24 cellular contexts compared by ENCODE assay signal in the genomic region with DNA sequence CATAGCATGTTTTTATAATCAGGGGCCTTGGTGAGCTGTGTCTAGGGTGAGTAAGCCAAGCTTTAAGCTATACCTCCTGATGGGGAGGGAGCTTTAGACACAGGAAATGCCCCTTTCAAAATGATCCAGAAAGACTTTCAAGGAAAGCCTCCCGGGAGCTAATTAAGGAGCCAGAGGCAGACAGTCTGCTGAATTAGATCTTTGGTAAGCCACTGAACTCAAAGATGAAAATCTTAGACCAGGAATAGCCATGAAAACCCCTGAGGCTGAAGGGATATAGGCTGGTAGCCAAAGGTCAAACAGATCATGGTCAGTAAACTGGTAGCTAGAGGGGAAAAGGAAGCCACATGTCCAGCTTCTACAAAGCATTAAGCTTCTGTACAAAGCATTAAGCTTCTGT. TPM values are rescaled to one million over a fixed set of nuclear protein-coding genes. Genes with fewer than 3 reads are reported as not detected.
DNase-seq lines count a peak whose midpoint lies in the region; TF ChIP-seq lines count a peak whose summit lies in the region.
"Had no signal": no experiment of that assay in that cellular context is flagged by ENCODE, and none has a peak within 500 bp of the region (broad histone marks: within the 10 kb centered on the region; RNA-seq: fewer than 3 reads in every experiment).

No MANE protein-coding gene starts in this region.

- H4K20me1 ChIP-seq in osteoblast (ENCODE audit: insufficient read depth, low read length) = no peaks in the 10 kb centered on the region

- H3K36me3 ChIP-seq in osteoblast (ENCODE audit: insufficient read depth, low read length) = no peaks in the 10 kb centered on the region
- H3K36me3 ChIP-seq: cardiac muscle cell, left ventricle myocardium inferior, upper lobe of left lung had no signal

- no peaks in the 10 kb centered on the region for H3K4me1 ChIP-seq in osteoblast (ENCODE audit: insufficient read depth, low read length)
- H3K4me1 ChIP-seq: left ventricle myocardium inferior, parathyroid adenoma, upper lobe of left lung had no signal

- DNase-seq in Daoy (ENCODE audit: low read depth) = peak; percentile 13
- peak; percentile 65 for DNase-seq in NCI-H82 (lab: John Stamatoyannopoulos, UW)
- peak; percentile 15 for DNase-seq in fibroblast of mammary gland (ENCODE audit: low read depth)
- DNase-seq in osteoblast (ENCODE audit: insufficient read length, low spot score, missing footprints) = no peak
- DNase-seq in midbrain (lab: John Stamatoyannopoulos, UW) = no peak
- no peak for DNase-seq in kidney tubule cell (ENCODE audit: low spot score)
- DNase-seq in stimulated activated CD4-positive, alpha-beta T cell treated with anti-CD3 and anti-CD28 coated beads, Interleukin-1b, Interleukin-23, amount 100 ng/mL, for 48 hours = no peak
- DNase-seq: activated CD4-positive, alpha-beta memory T cell treated with anti-CD3 and anti-CD28 coated beads, Interleukin-2, amount 10 ng/mL, durations not matched to agents 7 days and 5 days; activated CD8-positive, alpha-beta memory T cell treated with anti-CD3 and anti-CD28 coated beads, Interleukin-2, amount 50 U/mL, for 48 hours; activated naive CD4-positive, alpha-beta T cell treated with anti-CD3 and anti-CD28 coated beads, Interleukin-2, amount 50 U/mL, for 16 hours; CD4-positive, alpha-beta T cell; effector memory CD4-positive, alpha-beta T cell; left ventricle myocardium inferior; natural killer cell; NCI-H510A treated with DMSO at 0.1 percent for 48 hours; right cardiac atrium; stimulated activated CD4-positive, alpha-beta T cell treated with anti-CD3 and anti-CD28 coated beads, Interleukin-4, amount 100 ng/mL, for 1 hour; T-cell; upper lobe of left lung had no signal

- H3K4me3 ChIP-seq in fibroblast of mammary gland (ENCODE audit: control insufficient read depth, low read depth, low read length) (no peak overlapping the region), osteoblast (ENCODE audit: insufficient read depth, low read length) (no peak overlapping the region)
- H3K4me3 ChIP-seq: cardiac muscle cell, coronary artery, left ventricle myocardium inferior, upper lobe of left lung had no signal

- H3K79me2 ChIP-seq in osteoblast (ENCODE audit: insufficient read depth, low read length) = no peaks in the 10 kb centered on the region
- H3K79me2 ChIP-seq: parathyroid adenoma had no signal

- no peak for TF ChIP-seq CTCF in fibroblast of mammary gland (conservative IDR thresholded peaks at IDR 0.05; ENCODE audit: control insufficient read depth, insufficient read depth, low read depth, low read length)
- TF ChIP-seq CTCF in osteoblast (IDR thresholded peaks at IDR 0.05; ENCODE audit: extremely low read depth, low read depth, low read length) = no peak

- no peaks in the 10 kb centered on the region for H3K27me3 ChIP-seq in osteoblast (ENCODE audit: insufficient read depth, low read length)
- H3K27me3 ChIP-seq: cardiac muscle cell, upper lobe of left lung had no signal

- H3K4me2 ChIP-seq in osteoblast (ENCODE audit: insufficient read depth, low read length) = no peak overlapping the region

- no peak overlapping the region for H3K27ac ChIP-seq in osteoblast (ENCODE audit: low read depth, low read length)
- H3K27ac ChIP-seq: cardiac muscle cell, coronary artery, left ventricle myocardium inferior, parathyroid adenoma, upper lobe of left lung had no signal

- peak overlapping the region; percentile 28 for H2AFZ ChIP-seq in osteoblast (ENCODE audit: low read length)
- H2AFZ ChIP-seq: parathyroid adenoma had no signal

- no peaks in the 10 kb centered on the region for H3K9me3 ChIP-seq in osteoblast (ENCODE audit: low read depth, low read length)
- H3K9me3 ChIP-seq: upper lobe of left lung had no signal

RNA-seq across cellular contexts. Expression of a gene that starts 42.7 kb away (rescaled TPM):
- 0.06 and 0.12 TPM in 2 replicates for total RNA-seq in Daoy (2014; rRNA removed; shearing (Covaris generic))
- total RNA-seq in osteoblast = 2.1 and 3.6 TPM in 2 replicates
- total RNA-seq: activated CD4-positive, alpha-beta memory T cell treated with anti-CD3 and anti-CD28 coated beads, Interleukin-2, amount 10 ng/mL, durations not matched to agents 7 days and 5 days; CD4-positive, alpha-beta T cell; epithelial cell of proximal tubule; mononuclear cell; T-cell had no signal

Comparison
In these comparisons a context has a peak if more than half of its experiments do, and no peak if none do; other contexts are left out.
1. DNase-seq: peak in Daoy (single experiment), NCI-H82 (single experiment) and fibroblast of mammary gland (single experiment); none in osteoblast (single experiment), midbrain (single experiment), kidney tubule cell (single experiment) and stimulated activated CD4-positive, alpha-beta T cell treated with anti-CD3 and anti-CD28 coated beads, Interleukin-1b, Interleukin-23, amount 100 ng/mL, for 48 hours (single experiment).